ENCODE assay signal across 8 cellular contexts in the genomic region with DNA sequence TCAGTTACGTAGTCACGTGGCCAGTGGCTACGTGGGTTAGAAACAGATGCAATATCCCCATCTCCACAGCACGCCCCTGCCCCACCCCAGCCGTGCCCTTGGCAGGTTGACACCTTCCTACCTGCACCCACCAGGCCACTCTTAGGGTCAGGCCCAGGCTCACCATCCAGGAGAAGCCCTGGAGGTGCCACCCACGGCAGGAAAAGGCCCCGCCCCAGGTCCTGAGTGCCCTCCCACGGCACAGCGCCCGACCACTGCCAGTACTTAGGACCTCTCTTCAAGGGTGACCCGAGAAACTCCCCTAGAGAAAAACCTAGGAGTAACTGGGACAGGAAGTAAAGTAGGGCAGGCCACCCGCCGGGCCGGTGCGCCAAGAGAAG. TPM values are rescaled to one million over a fixed set of nuclear protein-coding genes. Genes with fewer than 3 reads are reported as not detected.
DNase-seq lines count a peak whose midpoint lies in the region; ATAC-seq and TF ChIP-seq lines count a peak whose summit lies in the region.

No MANE protein-coding gene starts in this region.

- peaks cover 4% of the 10 kb centered on the region; the same call in 1 of the 2 replicates for H3K36me3 ChIP-seq in PC-9 (ENCODE audit: low read depth)
- H3K36me3 ChIP-seq in gastrocnemius medialis = peaks cover 0 to 45% of the 10 kb centered on the region in 2 donors

- H3K4me1 ChIP-seq in PC-9 (replicated peaks; ENCODE audit: insufficient read depth) (peaks cover 8% of the 10 kb centered on the region; the same call in 1 of the 2 replicates), gastrocnemius medialis (peaks cover 14 to 21% of the 10 kb centered on the region in 2 donors)

- BruUV-seq in PC-9 (replicated peaks; lab: Mats Ljungman, UMichigan) = no TSS peak

- TF ChIP-seq CTCF in GM12875 (IDR thresholded peaks at IDR 0.05; ENCODE audit: borderline replicate concordance, insufficient read depth, low read depth, low read length) = no peak
- no peak for TF ChIP-seq CTCF in PC-9 (conservative IDR thresholded peaks at IDR 0.05)
- no peak for TF ChIP-seq CTCF in epithelial cell of proximal tubule (conservative IDR thresholded peaks at IDR 0.05; ENCODE audit: low read depth, low read length)
- TF ChIP-seq CTCF in gastrocnemius medialis (IDR thresholded peaks at IDR 0.05 in 4 of 5, conservative IDR thresholded peaks at IDR 0.05 in 1 of 5) = no peak

- H4K20me1 ChIP-seq in PC-9 (ENCODE audit: insufficient read depth) = peaks cover 39% of the 10 kb centered on the region

- ATAC-seq in gastrocnemius medialis = no peak
- ATAC-seq in GM19397 (IDR thresholded peaks at IDR 0.05; ENCODE audit: unreplicated experiment) = no peak

- peak overlapping the region; percentile 45 for H3K4me2 ChIP-seq in PC-9

- H3K27ac ChIP-seq in PC-9 (no peak overlapping the region), gastrocnemius medialis (peak overlapping the region; percentile 81 to 97 (median 90))

- H2AFZ ChIP-seq in PC-9 = no peak overlapping the region

- peaks cover 55% of the 10 kb centered on the region for H3F3A ChIP-seq in PC-9 (ENCODE audit: insufficient read depth, low read depth)

- H3K27me3 ChIP-seq in PC-9 (ENCODE audit: insufficient read depth, low read depth) (no peaks in the 10 kb centered on the region), gastrocnemius medialis (no peaks in the 10 kb centered on the region)

- POLR2A ChIA-PET in PC-9 (lab: Charles Lee; ENCODE audit: unreplicated experiment) = no interaction called here

- peaks cover 15% of the 10 kb centered on the region for H3K79me2 ChIP-seq in PC-9 (ENCODE audit: low read depth)

- no peak for TF ChIP-seq POLR2A in gastrocnemius medialis (IDR thresholded peaks at IDR 0.05)

- CTCF ChIA-PET in PC-9 (lab: Charles Lee) = no interaction called here

- intact Hi-C loops in PC-9 (cut with micrococcal nuclease; ENCODE audit: unreplicated experiment) = no loop called here
- intact Hi-C loops in gastrocnemius medialis (cut with DNase I; ENCODE audit: low total_unique reads) = loop anchor here (10.0 kb wide), 2 partner anchors 303 to 383 kb away; a partner anchor contains a TSS
- intact Hi-C loops in cardiac septum (cut with DNase I) = loop anchor here (5.0 kb wide), 1 partner anchor 36 kb away; no protein-coding TSS in a partner anchor

- H3K9me3 ChIP-seq in PC-9 (ENCODE audit: insufficient read depth, low read depth) (no peaks in the 10 kb centered on the region), gastrocnemius medialis (no peaks in the 10 kb centered on the region)

- H3K9me2 ChIP-seq in PC-9 (ENCODE audit: insufficient read depth) = no peaks in the 10 kb centered on the region

- in situ Hi-C loops in gastrocnemius medialis (cut with MboI; ENCODE audit: low sequenced_read_pairs in 4 of 4) = no loop called here

- H3K4me3 ChIP-seq in GM12875 (ENCODE audit: low read depth, low read length) = peak overlapping the region; percentile 94
- H3K4me3 ChIP-seq in PC-9 = peak overlapping the region; percentile 85
- peak overlapping the region; percentile 89 for H3K4me3 ChIP-seq in epithelial cell of proximal tubule (ENCODE audit: low read depth, low read length)
- peak overlapping the region in 1 of 4 donors; percentile 92 for H3K4me3 ChIP-seq in gastrocnemius medialis

- DNase-seq in PC-9 (peak in 1 of 2 experiments; percentile 29), epithelial cell of proximal tubule (ENCODE audit: low read depth) (no peak), gastrocnemius medialis (no peak), amygdala (lab: John Stamatoyannopoulos, UW) (no peak), cardiac septum (ENCODE audit: low spot score) (no peak), NOMO-1 (lab: John Stamatoyannopoulos, UW; ENCODE audit: unreplicated experiment in 2 of 2) (no peak)

RNA-seq across cellular contexts. Expression of a gene that starts 1.5 kb away (rescaled TPM):
- 26.4 and 37.6 TPM in 2 replicates for total RNA-seq in PC-9 (2021)
- total RNA-seq in epithelial cell of proximal tubule = 23.8 and 27.6 TPM in 2 replicates
- 10 to 100 TPM in 1 of 4 donors, 1 to 10 TPM in 3; 5.9 to 11.0 (median 7.8) TPM for total RNA-seq in gastrocnemius medialis
- total RNA-seq in cardiac septum = 8.9 TPM

RNA-seq across cellular contexts. Expression of a gene that starts 7.5 kb away (rescaled TPM):
- 81.0 and 84.4 TPM in 2 replicates for total RNA-seq in PC-9 (2021)
- 130 and 142 TPM in 2 replicates for total RNA-seq in epithelial cell of proximal tubule
- total RNA-seq in gastrocnemius medialis = 100 to 1,000 TPM in 1 of 4 donors, 10 to 100 TPM in 3; 64.7 to 123 (median 74.2) TPM
- total RNA-seq in cardiac septum = 39.7 TPM

RNA-seq across cellular contexts. Expression of a gene that starts 19.1 kb away (rescaled TPM):
- total RNA-seq in PC-9 (2021) (431 and 595 TPM in 2 replicates), epithelial cell of proximal tubule (303 and 476 TPM in 2 replicates), gastrocnemius medialis (100 to 1,000 TPM; 234 to 422 (median 306) TPM), cardiac septum (332 TPM)

RNA-seq across cellular contexts. Expression of a gene that starts 38.5 kb away (rescaled TPM):
- total RNA-seq in PC-9 (2021) (239 and 278 TPM in 2 replicates), epithelial cell of proximal tubule (242 and 269 TPM in 2 replicates), gastrocnemius medialis (100 to 1,000 TPM; 161 to 230 (median 183) TPM), cardiac septum (213 TPM)

RNA-seq across cellular contexts. Expression of a gene that starts 48.1 kb away (rescaled TPM):
- 2.1 and 3.4 TPM in 2 replicates for total RNA-seq in PC-9 (2021)
- 0.14 and 0.69 TPM in 2 replicates for total RNA-seq in epithelial cell of proximal tubule
- under 1 TPM in 2 of 4 donors, not detected in 2; 0.26 to 0.64 TPM for total RNA-seq in gastrocnemius medialis
- total RNA-seq in cardiac septum = 1.6 TPM
